In the genomic region with DNA sequence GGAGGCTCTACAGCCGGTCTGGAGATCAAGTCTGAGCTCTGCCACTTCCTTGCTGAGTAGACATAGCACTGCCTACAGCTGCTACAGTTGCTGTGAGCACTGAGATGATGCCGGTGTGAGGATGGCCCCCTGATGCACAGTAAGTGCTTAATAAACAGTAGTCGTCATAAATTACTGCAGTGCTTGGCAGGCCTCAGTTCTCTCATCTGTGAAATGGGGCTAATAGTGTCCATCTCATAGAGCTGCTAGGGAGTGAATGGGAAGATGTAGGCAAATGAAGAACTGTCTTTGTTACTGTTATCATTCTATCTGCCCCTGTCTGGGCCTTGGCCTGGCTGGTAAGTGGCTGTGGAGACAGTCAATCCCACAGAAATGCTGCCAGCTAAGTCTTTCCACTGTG, we compare ENCODE assay signal across 27 cellular contexts.
DNase-seq lines count a peak whose midpoint lies in the region; ATAC-seq, FAIRE-seq and TF ChIP-seq lines count a peak whose summit lies in the region.
"Had no signal": no experiment of that assay in that cellular context is flagged by ENCODE, and none has a peak within 500 bp of the region (broad histone marks: within the 10 kb centered on the region; RNA-seq: fewer than 3 reads in every experiment).

No MANE protein-coding gene starts in this region.

- H3K4me1 ChIP-seq in HepG2 (ENCODE audit: insufficient read depth, low read length) (no peaks in the 10 kb centered on the region), right lobe of liver (no peaks in the 10 kb centered on the region), K562 (replicated peaks in 1 of 2; ENCODE audit: control insufficient read depth in 2 of 2, insufficient read depth in 2 of 2, low read length in 2 of 2) (peaks cover 0 to 9% of the 10 kb centered on the region in 2 experiments; a peak in 1 of 5 replicates), H1 (replicated peaks in 1 of 4; ENCODE audit: control insufficient read depth in 3 of 4, insufficient read depth in 4 of 4, low read length in 3 of 4) (peaks cover 0 to 2% (median 0%) of the 10 kb centered on the region in 4 experiments; a peak in 2 of 7 replicates), OCI-LY7 (ENCODE audit: insufficient read depth, low read length, poor library complexity, severe bottlenecking) (no peaks in the 10 kb centered on the region)

- no peak for ATAC-seq in HepG2
- ATAC-seq in right lobe of liver = no peak
- ATAC-seq in K562 = no peak
- ATAC-seq in HG02981 (IDR thresholded peaks at IDR 0.05; ENCODE audit: unreplicated experiment) = no peak

- no peaks in the 10 kb centered on the region for H3K79me1 ChIP-seq in H1 (ENCODE audit: low read depth, low read length)

- H3K23ac ChIP-seq in H1 (ENCODE audit: insufficient read length) = no peak overlapping the region

- TF ChIP-seq RAD21 in HepG2 (CRISPR knock-in tag; IDR thresholded peaks at IDR 0.05) (no peak), K562 (CRISPR knock-in tag; conservative IDR thresholded peaks at IDR 0.05 in 1 of 2, IDR thresholded peaks at IDR 0.05 in 1 of 2) (no peak), H1 (IDR thresholded peaks at IDR 0.05 in 1 of 2, conservative IDR thresholded peaks at IDR 0.05 in 1 of 2; ENCODE audit: low read depth in 2 of 2, low read length in 2 of 2) (no peak)

- WGBS in HepG2 (ENCODE audit: low lambda C conversion rate) = 100% methylated on average over 2 of the region's 3 CpGs
- 92% methylated on average over 2 of the region's 3 CpGs for WGBS in right lobe of liver (ENCODE audit: insufficient coverage, low coverage, low lambda C conversion rate, missing lambda C conversion rate)
- 81% methylated on average over 3 of the region's 3 CpGs for WGBS in K562 (ENCODE audit: insufficient coverage, low coverage, missing lambda C conversion rate)
- WGBS in H1 (ENCODE audit: extremely low coverage in 1 of 2, insufficient coverage in 1 of 2, insufficient read length in 1 of 2, insufficient replicate concordance in 2 of 2, low coverage in 1 of 2, low lambda C conversion rate in 2 of 2, missing lambda C conversion rate in 1 of 2), 2 experiments = 84% methylated on average over 3 of the region's 3 CpGs; no CpG with 5 or more reads in 1 of the 2 experiments

- H2BK15ac ChIP-seq in H1 (ENCODE audit: low read length) = no peak overlapping the region

- TF ChIP-seq CTCF in HepG2 (CRISPR knock-in tag; IDR thresholded peaks at IDR 0.05) (no peak), right lobe of liver (IDR thresholded peaks at IDR 0.05) (no peak), K562 (IDR thresholded peaks at IDR 0.05 in 2 of 3, conservative IDR thresholded peaks at IDR 0.05 in 1 of 3; ENCODE audit: insufficient read depth in 2 of 3, low read depth in 1 of 3, low read length in 3 of 3) (no peak), H1 (IDR thresholded peaks at IDR 0.05; ENCODE audit: control extremely low read depth in 1 of 3, insufficient read depth in 1 of 3, low read depth in 1 of 3, low read length in 3 of 3) (no peak), OCI-LY7 (conservative IDR thresholded peaks at IDR 0.05; ENCODE audit: low read length) (no peak)

- FAIRE-seq in HepG2 (lab: Jason Lieb, UNC) (no peak), K562 (lab: Jason Lieb, UNC) (no peak), H1 (lab: Jason Lieb, UNC) (no peak)
- FAIRE-seq: A204.1, G401.6, GM12891, GM19239 had no signal

- CTCF ChIA-PET in HepG2 (lab: Yijun Ruan, JAX; ENCODE audit: low intra/inter-chr PET ratio, low total read pairs) (no interaction called here), K562 (lab: Yijun Ruan, JAX; ENCODE audit: low intra/inter-chr PET ratio) (no interaction called here), H1 (lab: Charles Lee; ENCODE audit: partially characterized antibody) (interaction anchor here (0.8 to 1.9 kb wide), 3 partner anchors 16 to 195 kb away, joined by 4 to 5 read pairs (median 4); no protein-coding TSS in a partner anchor), OCI-LY7 (lab: Charles Lee; ENCODE audit: unreplicated experiment) (interaction anchor here (0.7 kb wide), 1 partner anchor 13 kb away, joined by 5 read pairs; no protein-coding TSS in a partner anchor)

- H3K36me3 ChIP-seq in HepG2 (replicated peaks in 1 of 2; ENCODE audit: control insufficient read depth in 1 of 2, insufficient read depth in 2 of 2, low read length in 2 of 2) = peaks cover 17 to 34% of the 10 kb centered on the region in 2 experiments; a peak in 4 of 5 replicates
- H3K36me3 ChIP-seq in right lobe of liver = no peaks in the 10 kb centered on the region
- H3K36me3 ChIP-seq in K562 (ENCODE audit: control insufficient read depth, insufficient read depth, low read length) = peaks cover 22% of the 10 kb centered on the region; the same call in 2 of the 3 replicates
- no peaks in the 10 kb centered on the region; a peak in 3 of 8 replicates for H3K36me3 ChIP-seq in H1 (ENCODE audit: control insufficient read depth in 2 of 4, insufficient read depth in 4 of 4, low read length in 3 of 4)
- H3K36me3 ChIP-seq in OCI-LY7 (ENCODE audit: insufficient read depth, low read length) = no peaks in the 10 kb centered on the region

- H3K56ac ChIP-seq in H1 (replicated peaks; ENCODE audit: insufficient read length, low read depth, low read length) = no peak overlapping the region

- TF ChIP-seq POLR2A in HepG2 (IDR thresholded peaks at IDR 0.05; ENCODE audit: insufficient read depth in 1 of 2, low read depth in 2 of 2, low read length in 2 of 2) (no peak), right lobe of liver (IDR thresholded peaks at IDR 0.05) (no peak), K562 (conservative IDR thresholded peaks at IDR 0.05) (no peak), H1 (IDR thresholded peaks at IDR 0.05; ENCODE audit: control extremely low read depth in 1 of 2, low read depth in 2 of 2, low read length in 2 of 2) (no peak)

- H4K5ac ChIP-seq in H1 (ENCODE audit: insufficient read length, low read depth, low read length) = no peak overlapping the region

- TF ChIP-seq EP300 in HepG2 (IDR thresholded peaks at IDR 0.05; ENCODE audit: low read depth in 2 of 2, low read length in 2 of 2) = no peak
- no peak for TF ChIP-seq EP300 in HepG2 (CRISPR knock-in tag; IDR thresholded peaks at IDR 0.05; ENCODE audit: borderline replicate concordance)
- TF ChIP-seq EP300 in K562 (IDR thresholded peaks at IDR 0.05; ENCODE audit: low read length) = no peak
- TF ChIP-seq EP300 in H1 (IDR thresholded peaks at IDR 0.05; ENCODE audit: borderline replicate concordance in 1 of 2, low read depth in 2 of 2, low read length in 2 of 2) = no peak

- H3K9me1 ChIP-seq in K562 (ENCODE audit: control insufficient read depth, insufficient read depth, low read length) = no peaks in the 10 kb centered on the region

- no peak for DNase-seq in HepG2 (ENCODE audit: low spot score)
- no peak for DNase-seq in right lobe of liver
- no peak for DNase-seq in K562 (ENCODE audit: extremely low read depth in 1 of 4, low spot score in 3 of 4)
- DNase-seq in H1 (ENCODE audit: low read depth in 1 of 2, low spot score in 2 of 2) = no peak
- no peak for DNase-seq in NCI-H1092 (lab: John Stamatoyannopoulos, UW)
- DNase-seq in OCI-LY7 (ENCODE audit: low spot score) = no peak
- DNase-seq: 8988T; ACHN; BE2C; C1 segment of cervical spinal cord; CD4-positive, alpha-beta memory T cell; CD4-positive, CD25-positive, alpha-beta regulatory T cell; CD8-positive, alpha-beta memory T cell; COR-L47; DMS 273 treated with DMSO at 0.1 percent for 48 hours; DMS153; DMS53; DMS79; DND-41; EL; GF-D8 had no signal

- H2AFZ ChIP-seq in HepG2 (ENCODE audit: low read length) (no peak overlapping the region), K562 (ENCODE audit: low read depth, low read length) (no peak overlapping the region), H1 (ENCODE audit: low read length) (no peak overlapping the region), OCI-LY7 (ENCODE audit: low read length) (no peak overlapping the region)

- H3K4me2 ChIP-seq in HepG2 (ENCODE audit: low read depth, low read length) = no peak overlapping the region
- no peak overlapping the region for H3K4me2 ChIP-seq in K562 (ENCODE audit: insufficient read depth, low read length)
- no peak overlapping the region for H3K4me2 ChIP-seq in H1 (ENCODE audit: insufficient read depth in 1 of 2, low read depth in 2 of 2, low read length in 2 of 2)
- no peak overlapping the region for H3K4me2 ChIP-seq in OCI-LY7 (ENCODE audit: low read length)
- H3K4me2 ChIP-seq: BLaER1 had no signal

- H4K20me1 ChIP-seq in HepG2 (ENCODE audit: insufficient read depth, low read length) (no peaks in the 10 kb centered on the region), K562 (replicated peaks; ENCODE audit: control insufficient read depth, insufficient read depth, low read length) (no peaks in the 10 kb centered on the region), H1 (replicated peaks in 1 of 2; ENCODE audit: control insufficient read depth in 1 of 2, insufficient read depth in 2 of 2, low read length in 2 of 2) (peaks cover 0 to 2% of the 10 kb centered on the region in 2 experiments), OCI-LY7 (ENCODE audit: insufficient read depth, low read length) (no peaks in the 10 kb centered on the region)
- H4K20me1 ChIP-seq: BLaER1 had no signal

- peaks cover 1% of the 10 kb centered on the region; the same call in 1 of the 2 replicates for H3K23me2 ChIP-seq in H1 (ENCODE audit: low read depth, low read length)

- H2BK12ac ChIP-seq in H1 (ENCODE audit: low read depth, low read length) = no peak overlapping the region

- no peak overlapping the region for H3K4ac ChIP-seq in H1 (replicated peaks; ENCODE audit: insufficient read length, low read depth, low read length)

- no peaks in the 10 kb centered on the region for H3K27me3 ChIP-seq in HepG2 (ENCODE audit: control insufficient read depth in 1 of 2, insufficient read depth in 2 of 2, low read length in 2 of 2)
- H3K27me3 ChIP-seq in right lobe of liver = no peaks in the 10 kb centered on the region
- no peaks in the 10 kb centered on the region for H3K27me3 ChIP-seq in K562 (ENCODE audit: control insufficient read depth in 2 of 2, insufficient read depth in 2 of 2, low read length in 2 of 2)
- no peaks in the 10 kb centered on the region for H3K27me3 ChIP-seq in H1 (replicated peaks in 1 of 4; ENCODE audit: control insufficient read depth in 3 of 4, extremely low read depth in 1 of 4, insufficient read depth in 3 of 4, low read length in 3 of 4)
- H3K27me3 ChIP-seq: BE2C, BLaER1 had no signal

- no peak overlapping the region for H3K14ac ChIP-seq in H1 (ENCODE audit: insufficient read length)

- no peak overlapping the region for H2BK5ac ChIP-seq in H1 (ENCODE audit: low read depth, low read length)

- no peak overlapping the region for H2BK20ac ChIP-seq in H1 (ENCODE audit: low read length)

- H3K79me2 ChIP-seq in HepG2 (ENCODE audit: insufficient read depth, low read length) (no peaks in the 10 kb centered on the region), K562 (ENCODE audit: control insufficient read depth, insufficient read depth, low read length) (no peaks in the 10 kb centered on the region), H1 (ENCODE audit: control insufficient read depth in 1 of 2, insufficient read depth in 2 of 2, low read length in 2 of 2) (no peaks in the 10 kb centered on the region), OCI-LY7 (ENCODE audit: insufficient read depth, low read depth, low read length) (no peaks in the 10 kb centered on the region)

- no peak overlapping the region for H2AK5ac ChIP-seq in H1 (ENCODE audit: low read depth, low read length)

- POLR2A ChIA-PET in HepG2 (lab: Yijun Ruan, JAX) (no interaction called here), K562 (lab: Yijun Ruan, JAX) (no interaction called here), H1 (lab: Charles Lee; ENCODE audit: partially characterized antibody) (interaction anchor here (2.4 kb wide), 1 partner anchor 20 kb away, joined by 9 read pairs; no protein-coding TSS in a partner anchor), OCI-LY7 (lab: Charles Lee) (no interaction called here)

- H3K9ac ChIP-seq in HepG2 (ENCODE audit: insufficient read depth, low read depth, low read length) = no peak overlapping the region
- H3K9ac ChIP-seq in K562 (ENCODE audit: insufficient read depth in 1 of 2, low read depth in 2 of 2, low read length in 2 of 2) = no peak overlapping the region
- H3K9ac ChIP-seq in H1 (replicated peaks in 1 of 4; ENCODE audit: extremely low read depth in 1 of 4, low read depth in 3 of 4, low read length in 3 of 4) = no peak overlapping the region
- H3K9ac ChIP-seq: BLaER1 had no signal

- no peak overlapping the region for H3K4me3 ChIP-seq in HepG2 (replicated peaks in 1 of 3; ENCODE audit: insufficient read depth in 1 of 3, low read depth in 2 of 3, low read length in 3 of 3)
- no peak overlapping the region for H3K4me3 ChIP-seq in right lobe of liver
- no peak overlapping the region for H3K4me3 ChIP-seq in K562
- H3K4me3 ChIP-seq in H1 (ENCODE audit: extremely low read depth in 1 of 4, insufficient read depth in 2 of 4, low read depth in 3 of 4, low read length in 4 of 4) = no peak overlapping the region
- no peak overlapping the region for H3K4me3 ChIP-seq in OCI-LY7 (ENCODE audit: low read depth, low read length, poor library complexity, severe bottlenecking)
- H3K4me3 ChIP-seq: BLaER1 had no signal

- H2BK120ac ChIP-seq in H1 (replicated peaks; ENCODE audit: low read depth, low read length) = no peak overlapping the region

- H4K91ac ChIP-seq in H1 (replicated peaks; ENCODE audit: insufficient read length, low read length) = no peak overlapping the region

- in situ Hi-C loops in HepG2 (cut with HindIII; ENCODE audit: extremely low pct_ligation_motif_present, low pct_unique_long_range_greater_than_20kb) = no loop called here
- in situ Hi-C loops in K562 (cut with MboI) = no loop called here

- H3K9me2 ChIP-seq in OCI-LY7 (ENCODE audit: insufficient read depth, low read length) = no peaks in the 10 kb centered on the region

- H3K27ac ChIP-seq in HepG2 (ENCODE audit: extremely low read length, insufficient read depth, low read length) (no peak overlapping the region), right lobe of liver (no peak overlapping the region), K562 (ENCODE audit: extremely low read depth, low read depth, low read length) (no peak overlapping the region), H1 (ENCODE audit: low read depth, low read length) (no peak overlapping the region), OCI-LY7 (ENCODE audit: low read depth, low read length, poor library complexity, severe bottlenecking) (no peak overlapping the region)
- H3K27ac ChIP-seq: BLaER1 had no signal

- no peak overlapping the region for H3K18ac ChIP-seq in H1 (ENCODE audit: extremely low read depth, low read length)

- BruUV-seq in HepG2 (replicated peaks; lab: Mats Ljungman, UMichigan) (no TSS peak), K562 (replicated peaks; lab: Mats Ljungman, UMichigan) (no TSS peak), OCI-LY7 (replicated peaks; lab: Mats Ljungman, UMichigan) (no TSS peak)

- intact Hi-C loops in HepG2 (cut with micrococcal nuclease; ENCODE audit: unreplicated experiment) = no loop called here
- intact Hi-C loops in right lobe of liver (cut with DNase I) = no loop called here
- intact Hi-C loops in K562 (cut with micrococcal nuclease) = no loop called here
- intact Hi-C loops in OCI-LY7 (cut with micrococcal nuclease; ENCODE audit: unreplicated experiment) = no loop called here

- no peak overlapping the region for H4K8ac ChIP-seq in H1 (ENCODE audit: extremely low read depth, insufficient read depth, low read length)

- H3K9me3 ChIP-seq in HepG2 (ENCODE audit: low read length) (no peaks in the 10 kb centered on the region), right lobe of liver (no peaks in the 10 kb centered on the region), K562 (replicated peaks; ENCODE audit: control insufficient read depth, insufficient read depth, low read depth, low read length) (no peaks in the 10 kb centered on the region), H1 (ENCODE audit: insufficient read depth in 2 of 2, low read depth in 1 of 2, low read length in 1 of 2) (no peaks in the 10 kb centered on the region), OCI-LY7 (ENCODE audit: low read length) (no peaks in the 10 kb centered on the region)
- H3K9me3 ChIP-seq: BE2C, BLaER1 had no signal

Comparison
In these comparisons a context has a peak if more than half of its experiments do, and no peak if none do; other contexts are left out.
1. CTCF ChIA-PET loops: an anchor here in H1 (0.8 to 1.9 kb wide) and OCI-LY7 (0.7 kb wide); none called in HepG2 and K562.